Comparison of ENCODE assay signal across 19 cellular contexts in the genomic region with DNA sequence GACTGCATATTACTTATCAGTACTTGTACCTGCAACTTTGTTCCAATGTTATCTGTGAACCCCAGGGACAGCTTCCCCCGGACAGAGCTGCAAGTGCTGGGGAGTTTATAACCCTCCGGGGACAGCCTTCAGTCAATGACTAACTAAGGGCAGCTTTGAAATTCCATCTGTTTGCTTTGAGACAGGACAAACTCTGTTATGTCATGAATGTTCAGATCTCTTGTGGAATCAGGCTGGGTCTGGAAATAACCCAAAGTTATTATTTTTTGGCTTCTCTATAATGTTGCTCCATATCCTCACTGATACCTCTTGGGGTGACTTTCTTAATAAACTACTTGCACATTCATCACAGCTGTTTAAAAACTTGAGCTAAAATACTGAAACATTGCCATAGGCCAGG.
"Had no signal": no experiment of that assay in that cellular context is flagged by ENCODE, and none has a peak within 500 bp of the region (broad histone marks: within the 10 kb centered on the region; RNA-seq: fewer than 3 reads in every experiment).

No MANE protein-coding gene starts in this region.

- H3K4me3 Mint-ChIP-seq: activated naive CD8-positive, alpha-beta T cell; naive thymus-derived CD8-positive, alpha-beta T cell had no signal

- H3K36me3 ChIP-seq: colonic mucosa, prostate gland, sigmoid colon had no signal

- DNase-seq: activated CD4-positive, alpha-beta T cell treated with anti-CD3 and anti-CD28 coated beads for 1 hour; activated CD4-positive, alpha-beta T cell treated with anti-CD3 and anti-CD28 coated beads, Interleukin-2, amount 50 U/mL, for 48 hours; activated gamma-delta T cell; activated T-cell treated with anti-CD3 and anti-CD28 coated beads, Interleukin-2, amount 50 U/mL, for 48 hours; anterior cingulate cortex; colonic mucosa; effector CD4-positive, alpha-beta T cell; left colon; midbrain; naive thymus-derived CD8-positive, alpha-beta T cell; sigmoid colon; stimulated activated CD4-positive, alpha-beta T cell treated with anti-CD3 and anti-CD28 coated beads, Interleukin-2, amount 100 ng/mL, for 48 hours; stimulated activated CD8-positive, alpha-beta memory T cell treated with anti-CD3 and anti-CD28 coated beads, Interleukin-4, amount 100 ng/mL, for 48 hours; stimulated activated naive CD8-positive, alpha-beta T cell treated with anti-CD3 and anti-CD28 coated beads, Interleukin-15, Interleukin-2, amounts not matched to agents 100 U/mL and 50 U/mL, for 24 hours; T-helper 9 cell; testis had no signal

- H3K27ac ChIP-seq: colonic mucosa, prostate gland, sigmoid colon, testis had no signal

- H3K4me3 ChIP-seq: colonic mucosa, lung, prostate gland, sigmoid colon, testis had no signal

- H3K9me3 ChIP-seq: colonic mucosa, prostate gland, testis had no signal

- H3K27me3 ChIP-seq: colonic mucosa, sigmoid colon, testis had no signal

- H3K36me3 Mint-ChIP-seq: activated naive CD8-positive, alpha-beta T cell had no signal

- ATAC-seq: left colon; naive thymus-derived CD8-positive, alpha-beta T cell; stimulated activated naive CD8-positive, alpha-beta T cell treated with anti-CD3 and anti-CD28 coated beads, Interleukin-15, Interleukin-2, amounts not matched to agents 100 U/mL and 50 U/mL, for 24 hours had no signal

- H3K4me1 ChIP-seq: colonic mucosa, prostate gland, sigmoid colon, testis had no signal

- H3K4me1 Mint-ChIP-seq: naive thymus-derived CD8-positive, alpha-beta T cell had no signal

- H3K27me3 Mint-ChIP-seq: activated naive CD8-positive, alpha-beta T cell had no signal

- H3K27ac Mint-ChIP-seq: activated naive CD8-positive, alpha-beta T cell; naive thymus-derived CD8-positive, alpha-beta T cell had no signal
